Comparison of ENCODE assay signal across 11 cellular contexts in genomic region chr5:147565524-147565923, GRCh38. TPM values are rescaled to one million over a fixed set of nuclear protein-coding genes. Genes with fewer than 3 reads are reported as not detected.
DNase-seq lines count a peak whose midpoint lies in the region; ATAC-seq and TF ChIP-seq lines count a peak whose summit lies in the region.
"Had no signal": no experiment of that assay in that cellular context is flagged by ENCODE, and none has a peak within 500 bp of the region (broad histone marks: within the 10 kb centered on the region; RNA-seq: fewer than 3 reads in every experiment).

No MANE protein-coding gene starts in this region.

- H3K56ac ChIP-seq in IMR-90 (ENCODE audit: extremely low read depth, insufficient read depth, low read length): no peak overlapping the region

- H4K5ac ChIP-seq in IMR-90 (ENCODE audit: low read depth, low read length): no peak overlapping the region

- H3K9ac ChIP-seq in IMR-90 (ENCODE audit: low read depth, low read length): no peak overlapping the region
- H3K9ac ChIP-seq: BLaER1 treated with 17β-estradiol and CSF1 and Interleukin-3, amounts not matched to agents 10 nM and 100 nM had no signal

- H3K23ac ChIP-seq in IMR-90 (ENCODE audit: low read depth, low read length): no peak overlapping the region

- H3K36me3 ChIP-seq in IMR-90 (ENCODE audit: control insufficient read depth, insufficient read depth, low read length) (no peaks in the 10 kb centered on the region), kidney epithelial cell (ENCODE audit: control insufficient read depth, insufficient read depth, low read length) (no peaks in the 10 kb centered on the region)
- H3K36me3 ChIP-seq: BLaER1 treated with 17β-estradiol and CSF1 and Interleukin-3, amounts not matched to agents 10 nM and 100 nM had no signal

- dilution Hi-C loops in IMR-90 (cut with HindIII; ENCODE audit: low sequenced_read_pairs, unreplicated experiment): no loop called here

- H2BK5ac ChIP-seq in IMR-90 (ENCODE audit: low read depth, low read length, poor library complexity, severe bottlenecking): no peak overlapping the region

- ATAC-seq in IMR-90 (ENCODE audit: low read depth) (peak; percentile 53), HG02623 (IDR thresholded peaks at IDR 0.05; ENCODE audit: unreplicated experiment) (no peak), HG03354 (IDR thresholded peaks at IDR 0.05; ENCODE audit: poor library complexity, severe bottlenecking, unreplicated experiment) (no peak)

- TF ChIP-seq POLR2A in IMR-90 (IDR thresholded peaks at IDR 0.05; ENCODE audit: low read depth, low read length): no peak

- H3K9me3 ChIP-seq in IMR-90 (ENCODE audit: control insufficient read depth, insufficient read depth, low read length): no peaks in the 10 kb centered on the region
- H3K9me3 ChIP-seq: BLaER1 treated with 17β-estradiol and CSF1 and Interleukin-3, amounts not matched to agents 10 nM and 100 nM had no signal

- intact Hi-C loops in IMR-90 (cut with micrococcal nuclease): no loop called here

- no peak overlapping the region for H3K27ac ChIP-seq in IMR-90 (ENCODE audit: insufficient read depth, low read length)
- H3K27ac ChIP-seq: BLaER1 treated with 17β-estradiol and CSF1 and Interleukin-3, amounts not matched to agents 10 nM and 100 nM; HL-60 had no signal

- no peak overlapping the region for H2BK120ac ChIP-seq in IMR-90 (ENCODE audit: low read depth, low read length)

- no TSS peak for BruUV-seq in IMR-90 (replicated peaks; lab: Mats Ljungman, UMichigan)

- CTCF ChIA-PET in IMR-90 (lab: Yijun Ruan, JAX): no interaction called here

- no peak overlapping the region for H3K14ac ChIP-seq in IMR-90 (replicated peaks; ENCODE audit: low read depth, low read length)

- peak; percentile 18 for DNase-seq in COR-L47 (lab: John Stamatoyannopoulos, UW)
- DNase-seq in IMR-90: peak; percentile 81
- DNase-seq in astrocyte of the hippocampus (ENCODE audit: low read depth, low spot score): peak; percentile 80
- peak; percentile 74 for DNase-seq in kidney epithelial cell (ENCODE audit: low read depth)
- DNase-seq in NCI-H1048 (lab: John Stamatoyannopoulos, UW): no peak
- DNase-seq in T-helper 2 cell: no peak
- DNase-seq: activated CD4-positive, alpha-beta memory T cell treated with anti-CD3 and anti-CD28 coated beads for 36 hours had no signal

- H4K91ac ChIP-seq in IMR-90 (ENCODE audit: insufficient read depth, low read depth, low read length): no peak overlapping the region

- H3K4me3 ChIP-seq in IMR-90 (ENCODE audit: insufficient read depth, low read depth, low read length) (no peak overlapping the region), kidney epithelial cell (ENCODE audit: low read depth, low read length) (no peak overlapping the region)
- H3K4me3 ChIP-seq: BLaER1 treated with 17β-estradiol and CSF1 and Interleukin-3, amounts not matched to agents 10 nM and 100 nM had no signal

- H2BK15ac ChIP-seq in IMR-90 (ENCODE audit: low read depth, low read length): no peak overlapping the region

- no peaks in the 10 kb centered on the region for H3K4me1 ChIP-seq in IMR-90 (ENCODE audit: control insufficient read depth, insufficient read depth, low read length)

- H3K4me2 ChIP-seq in IMR-90 (ENCODE audit: low read depth, low read length): no peak overlapping the region

- no peak overlapping the region for H4K8ac ChIP-seq in IMR-90 (ENCODE audit: low read depth in 2 of 2, low read length in 2 of 2)

- no peaks in the 10 kb centered on the region for H3K79me1 ChIP-seq in IMR-90 (ENCODE audit: low read depth in 1 of 2, low read length in 2 of 2)

- POLR2A ChIA-PET in IMR-90 (lab: Charles Lee; ENCODE audit: unreplicated experiment): no interaction called here

- no peak overlapping the region for H2AK5ac ChIP-seq in IMR-90 (ENCODE audit: low read depth, low read length)

- no peak overlapping the region for H2AK9ac ChIP-seq in IMR-90 (replicated peaks; ENCODE audit: low read depth, low read length, poor library complexity)

- H3K4ac ChIP-seq in IMR-90 (ENCODE audit: low read depth, low read length): no peak overlapping the region

- H3K18ac ChIP-seq in IMR-90 (ENCODE audit: low read depth, low read length): no peak overlapping the region

- H3K9me1 ChIP-seq in IMR-90 (ENCODE audit: insufficient read depth, low read length): no peaks in the 10 kb centered on the region

- no peak for TF ChIP-seq RAD21 in IMR-90 (IDR thresholded peaks at IDR 0.05; ENCODE audit: low read length)

- H3K27me3 ChIP-seq in IMR-90 (ENCODE audit: control insufficient read depth, insufficient read depth, low read length) (peaks cover 2% of the 10 kb centered on the region), kidney epithelial cell (ENCODE audit: control insufficient read depth, insufficient read depth, low read length) (no peaks in the 10 kb centered on the region)
- H3K27me3 ChIP-seq: BLaER1 treated with 17β-estradiol and CSF1 and Interleukin-3, amounts not matched to agents 10 nM and 100 nM had no signal

- no peak overlapping the region for H2AFZ ChIP-seq in IMR-90 (replicated peaks; ENCODE audit: low read length, poor library complexity)

- H2BK20ac ChIP-seq in IMR-90 (ENCODE audit: low read depth, low read length): no peak overlapping the region

- in situ Hi-C loops in IMR-90 (cut with MboI; ENCODE audit: low sequenced_read_pairs): no loop called here

- H4K20me1 ChIP-seq in IMR-90 (ENCODE audit: insufficient read depth, low read length): no peaks in the 10 kb centered on the region
- H4K20me1 ChIP-seq: BLaER1 treated with 17β-estradiol and CSF1 and Interleukin-3, amounts not matched to agents 10 nM and 100 nM had no signal

- TF ChIP-seq CTCF in IMR-90 (conservative IDR thresholded peaks at IDR 0.05; ENCODE audit: low read depth, low read length): no peak
- TF ChIP-seq CTCF in kidney epithelial cell (IDR thresholded peaks at IDR 0.05; ENCODE audit: insufficient read depth, low read length, poor library complexity, severe bottlenecking): no peak

- WGBS in IMR-90 (ENCODE audit: extremely low coverage in 2 of 2, insufficient read length in 1 of 2), 2 experiments: no CpG with 5 or more reads among the region's 1 CpG

TF ChIP-seq in IMR-90, 13 proteins besides CTCF, POLR2A, EP300 and RAD21:
- peak; percentile 57 for TF ChIP-seq FOS (IDR thresholded peaks at IDR 0.05; ENCODE audit: low read depth, low read length)
- peak; percentile 83 for TF ChIP-seq MAFK (IDR thresholded peaks at IDR 0.05; ENCODE audit: low read depth, low read length)
- no peak for TF ChIP-seq CHD1 (IDR thresholded peaks at IDR 0.05; ENCODE audit: low read depth, low read length)
- TF ChIP-seq RFX5 (IDR thresholded peaks at IDR 0.05; ENCODE audit: low read depth, low read length): no peak
- no peak for TF ChIP-seq BHLHE40 (IDR thresholded peaks at IDR 0.05; ENCODE audit: low read depth, low read length)

RNA-seq across cellular contexts. Expression of gene DPYSL3, which starts 55.7 kb away (rescaled TPM):
- total RNA-seq in IMR-90 (2012; rRNA removed) (46.1 and 50.2 TPM in 2 replicates), kidney epithelial cell (39.4 and 42.4 TPM in 2 replicates)
- polyA plus RNA-seq in IMR-90 (2012; rRNA removed): 60.9 and 66.4 TPM in 2 replicates
- polyA plus RNA-seq in IMR-90 (2012; cell fraction: cytosol; rRNA removed): 31.1 and 32.6 TPM in 2 replicates
- 34.6 and 103 TPM in 2 replicates for polyA plus RNA-seq in IMR-90 (2012; cell fraction: nucleus; rRNA removed; ENCODE audit: low replicate concordance)
- total RNA-seq: activated CD4-positive, alpha-beta memory T cell treated with anti-CD3 and anti-CD28 coated beads for 36 hours had no signal

Comparison
In these comparisons a context has a peak if more than half of its experiments do, and no peak if none do; other contexts are left out.
1. DNase-seq: peak in COR-L47 (single experiment), IMR-90 (single experiment), astrocyte of the hippocampus (single experiment) and kidney epithelial cell (single experiment); none in NCI-H1048 (single experiment) and T-helper 2 cell (0 of 5).